10 cellular contexts compared by ENCODE assay signal in the genomic region with DNA sequence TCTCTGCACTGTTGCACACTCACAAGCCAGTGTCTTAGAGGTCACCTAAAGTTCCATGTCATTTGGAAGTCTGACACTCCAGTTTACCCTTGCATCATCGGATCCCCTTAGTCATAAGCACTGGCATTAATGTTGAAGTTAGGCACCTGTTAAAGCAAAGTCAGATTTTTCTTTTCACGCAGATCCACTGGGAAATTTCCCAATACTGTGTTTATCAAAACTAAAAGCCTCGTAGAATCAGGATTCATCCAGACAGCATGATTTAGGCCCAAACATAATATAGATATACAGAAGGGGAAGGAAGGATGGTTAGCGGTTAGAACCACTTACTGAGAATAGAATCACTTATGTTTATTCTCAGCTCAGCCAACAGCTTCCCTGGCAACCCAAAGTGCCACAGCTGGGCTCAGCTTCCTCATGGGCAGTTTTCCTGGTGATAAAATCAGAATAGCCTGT. TPM values are rescaled to one million over a fixed set of nuclear protein-coding genes. Genes with fewer than 3 reads are reported as not detected.
DNase-seq lines count a peak whose midpoint lies in the region; ATAC-seq and TF ChIP-seq lines count a peak whose summit lies in the region.
"Had no signal": no experiment of that assay in that cellular context is flagged by ENCODE, and none has a peak within 500 bp of the region (broad histone marks: within the 10 kb centered on the region; RNA-seq: fewer than 3 reads in every experiment).

No MANE protein-coding gene starts in this region.

- no peak overlapping the region for H2BK5ac ChIP-seq in H9 (ENCODE audit: insufficient read length, low read length)

- ATAC-seq in GM21717 (IDR thresholded peaks at IDR 0.05; ENCODE audit: unreplicated experiment) (peak; percentile 61), HG02884 (IDR thresholded peaks at IDR 0.05; ENCODE audit: unreplicated experiment) (no peak)

- no peak overlapping the region for H4K5ac ChIP-seq in H9 (ENCODE audit: insufficient read length, low read depth, low read length)

- H4K8ac ChIP-seq in H9 (replicated peaks; ENCODE audit: insufficient read length, low read depth, low read length) = no peak overlapping the region

- no peaks in the 10 kb centered on the region for H3K23me2 ChIP-seq in H9 (ENCODE audit: insufficient read length, low read depth, low read length, poor library complexity, severe bottlenecking)

- peaks cover 17% of the 10 kb centered on the region for H3K4me1 ChIP-seq in left ventricle myocardium inferior
- no peaks in the 10 kb centered on the region for H3K4me1 ChIP-seq in H9 (ENCODE audit: insufficient read depth, low read length)

- no peak overlapping the region for H2BK20ac ChIP-seq in H9 (ENCODE audit: low read depth, low read length, poor library complexity, severe bottlenecking)

- no peak overlapping the region for H3K14ac ChIP-seq in H9 (ENCODE audit: insufficient read depth, low read length)

- H3K9me3 Mint-ChIP-seq in H9 = no peaks in the 10 kb centered on the region
- H3K9me3 Mint-ChIP-seq: stimulated activated naive CD8-positive, alpha-beta T cell treated with anti-CD3 and anti-CD28 coated beads, Interleukin-15, Interleukin-2, amounts not matched to agents 100 ng/mL and 50 ng/mL, for 24 hours; T-helper 1 cell treated with Interleukin-12 subunit alpha and Interleukin-12 subunit beta and Interleukin-4 antibody, amounts not matched to agents 30 μg/mL and 1 μg/mL, for 36 hours had no signal

- intact Hi-C loops in left ventricle myocardium inferior (cut with micrococcal nuclease) = no loop called here

- H3K79me2 ChIP-seq in H9 (ENCODE audit: insufficient read depth, low read length) = no peaks in the 10 kb centered on the region

- H3K4ac ChIP-seq in H9 (ENCODE audit: low read depth, low read length) = no peak overlapping the region

- H3K36me3 ChIP-seq in left ventricle myocardium inferior = no peaks in the 10 kb centered on the region

- H3K4me2 ChIP-seq in H9 (ENCODE audit: insufficient read depth, insufficient read length, low read length) = no peak overlapping the region

- no peak overlapping the region for H2AFZ ChIP-seq in H9 (ENCODE audit: low read length)

- H2BK120ac ChIP-seq in H9 (ENCODE audit: low read depth, low read length, poor library complexity, severe bottlenecking) = no peak overlapping the region

- TF ChIP-seq CTCF in left ventricle myocardium inferior (IDR thresholded peaks at IDR 0.05; ENCODE audit: borderline replicate concordance) = no peak
- TF ChIP-seq CTCF in H9 (conservative IDR thresholded peaks at IDR 0.05) = no peak

- H3T11ph ChIP-seq in H9 (ENCODE audit: low read length) = no peak overlapping the region

- H3K23ac ChIP-seq in H9 (ENCODE audit: insufficient read length, low read depth, low read length) = no peak overlapping the region

- H3K4me3 ChIP-seq in left ventricle myocardium inferior = no peak overlapping the region

- no peak overlapping the region for H3K4me3 Mint-ChIP-seq in H9
- H3K4me3 Mint-ChIP-seq: stimulated activated naive CD8-positive, alpha-beta T cell treated with anti-CD3 and anti-CD28 coated beads, Interleukin-15, Interleukin-2, amounts not matched to agents 100 ng/mL and 50 ng/mL, for 24 hours; T-helper 1 cell treated with Interleukin-12 subunit alpha and Interleukin-12 subunit beta and Interleukin-4 antibody, amounts not matched to agents 30 μg/mL and 1 μg/mL, for 36 hours had no signal

- H3K9me3 ChIP-seq in left ventricle myocardium inferior (replicated peaks) (no peaks in the 10 kb centered on the region), H9 (ENCODE audit: control insufficient read depth, low read depth, low read length) (no peaks in the 10 kb centered on the region)

- H3K27me3 ChIP-seq in left ventricle myocardium inferior (ENCODE audit: low read depth) = no peaks in the 10 kb centered on the region
- no peaks in the 10 kb centered on the region for H3K27me3 ChIP-seq in H9 (ENCODE audit: insufficient read depth, low read length)

- DNase-seq in A172 (ENCODE audit: low spot score) (peak; percentile 40), NOMO-1 treated with DMSO at 0.1 percent for 48 hours (lab: John Stamatoyannopoulos, UW; ENCODE audit: unreplicated experiment) (peak; percentile 91), left ventricle myocardium inferior (peak; percentile 52), GM03348 (ENCODE audit: low spot score) (no peak), T-helper 9 cell (no peak), H9 (no peak)

- no peaks in the 10 kb centered on the region for H3K79me1 ChIP-seq in H9 (ENCODE audit: insufficient read depth, low read depth, low read length, poor library complexity, severe bottlenecking)

- no peak overlapping the region for H3K56ac ChIP-seq in H9 (ENCODE audit: insufficient read length, low read depth, low read length)

- no peak overlapping the region for H3K18ac ChIP-seq in H9 (ENCODE audit: insufficient read length, low read depth, low read length)

- peaks cover 2% of the 10 kb centered on the region for H3K27me3 Mint-ChIP-seq in H9 (ENCODE audit: low read depth)
- H3K27me3 Mint-ChIP-seq: stimulated activated naive CD8-positive, alpha-beta T cell treated with anti-CD3 and anti-CD28 coated beads, Interleukin-15, Interleukin-2, amounts not matched to agents 100 ng/mL and 50 ng/mL, for 24 hours had no signal

- no peak overlapping the region for H4K91ac ChIP-seq in H9 (ENCODE audit: insufficient read length, low read depth, low read length)

- H2AK5ac ChIP-seq in H9 (ENCODE audit: insufficient read length, low read length) = no peak overlapping the region

- H3K36me3 Mint-ChIP-seq in H9 (ENCODE audit: insufficient read depth in 1 of 3, low read depth in 3 of 3) = no peaks in the 10 kb centered on the region

- H4K20me1 ChIP-seq in H9 (ENCODE audit: control insufficient read depth, insufficient read depth, insufficient read length) = no peaks in the 10 kb centered on the region

- no CpG with 5 or more reads among the region's 4 CpGs for WGBS in H9 (ENCODE audit: extremely low coverage, insufficient read length, low lambda C conversion rate)

- no peak overlapping the region for H3K9ac ChIP-seq in H9 (ENCODE audit: extremely low read depth, insufficient read length, low read length)

- H2BK15ac ChIP-seq in H9 (ENCODE audit: low read depth, low read length) = no peak overlapping the region

- H2BK12ac ChIP-seq in H9 (ENCODE audit: insufficient read length, low read depth, low read length) = no peak overlapping the region

- no peak overlapping the region for H3K27ac Mint-ChIP-seq in H9

- no peaks in the 10 kb centered on the region for H3K4me1 Mint-ChIP-seq in H9

- H3K27ac ChIP-seq in left ventricle myocardium inferior (replicated peaks) (peak overlapping the region; percentile 76), H9 (ENCODE audit: insufficient read length, low read depth, low read length) (no peak overlapping the region)

RNA-seq across cellular contexts. Expression of a gene that starts 30.1 kb away (rescaled TPM):
- total RNA-seq in A172 (2014; rRNA removed; shearing (Covaris generic)) = 66.3 and 79.6 TPM in 2 replicates
- 52.3 TPM for total RNA-seq in left ventricle myocardium inferior
- total RNA-seq in H9 (2021) = 80.1 and 85.2 TPM in 2 replicates

Comparison
In these comparisons a context has a peak if more than half of its experiments do, and no peak if none do; other contexts are left out.
1. DNase-seq: peak in A172 (single experiment), NOMO-1 treated with DMSO at 0.1 percent for 48 hours (single experiment) and left ventricle myocardium inferior (single experiment); none in GM03348 (single experiment), T-helper 9 cell (single experiment) and H9 (single experiment).